10 cellular contexts compared by ENCODE assay signal in the genomic region with DNA sequence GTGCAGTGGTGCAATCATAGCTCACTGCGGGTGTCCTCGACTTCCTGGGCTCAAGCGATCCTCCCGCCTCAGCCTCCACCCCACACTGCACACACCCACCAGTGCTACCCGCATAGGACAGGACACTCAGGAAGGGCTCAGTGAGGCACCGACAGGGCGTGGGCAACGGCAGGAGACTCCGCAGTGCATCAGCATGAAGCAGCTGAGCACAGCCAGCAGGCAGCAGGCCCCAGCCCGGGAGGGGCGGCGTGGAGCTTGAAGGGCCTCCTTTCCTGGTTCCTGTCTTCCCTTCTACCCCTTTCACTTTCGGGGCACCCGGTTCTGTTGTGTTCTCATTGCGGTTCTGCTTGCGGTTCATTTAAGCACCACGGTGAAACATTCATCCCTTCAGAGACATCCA.
"Had no signal": no experiment of that assay in that cellular context is flagged by ENCODE, and none has a peak within 500 bp of the region (broad histone marks: within the 10 kb centered on the region; RNA-seq: fewer than 3 reads in every experiment).

No MANE protein-coding gene starts in this region.

- H3K4me1 ChIP-seq: foreskin keratinocyte had no signal

- H3K4me3 Mint-ChIP-seq: naive B cell, nephron, type B pancreatic cell had no signal

- H3K27me3 Mint-ChIP-seq: naive B cell, type B pancreatic cell had no signal

- H3K27me3 ChIP-seq: foreskin keratinocyte, hepatocyte, spleen had no signal

- H3K27ac ChIP-seq: foreskin keratinocyte, hepatocyte, spleen had no signal

- DNase-seq: foreskin keratinocyte; kidney; spleen; stimulated activated CD4-positive, alpha-beta T cell treated with anti-CD3 and anti-CD28 coated beads, Interleukin-15, amount 100 ng/mL, for 24 hours; stimulated activated CD4-positive, alpha-beta T cell treated with anti-CD3 and anti-CD28 coated beads, Interleukin-1b, Interleukin-23, amount 100 ng/mL, for 48 hours had no signal

- H3K9me3 ChIP-seq: spleen had no signal

- H3K9me3 Mint-ChIP-seq: nephron, type B pancreatic cell had no signal

- H2AFZ ChIP-seq: hepatocyte had no signal

- H3K27ac Mint-ChIP-seq: nephron, type B pancreatic cell had no signal

- H3K4me2 ChIP-seq: hepatocyte had no signal

- H3K4me3 ChIP-seq: hepatocyte, lung, spleen had no signal
